ENCODE assay signal across 1 cellular context in genomic region chr4:113564493-113564892, GRCh38.
TF ChIP-seq lines count a peak whose summit lies in the region.

No MANE protein-coding gene starts in this region.

TF ChIP-seq in GM12878, 131 proteins besides CTCF, POLR2A, EP300 and RAD21 (continued from another document):
- TF ChIP-seq NKRF (conservative IDR thresholded peaks at IDR 0.05) (peak; percentile 50; the same call in 1 of the 2 replicates), ZNF217 (IDR thresholded peaks at IDR 0.05) (peak; percentile 94)
